ENCODE assay signal across 8 cellular contexts in the genomic region with DNA sequence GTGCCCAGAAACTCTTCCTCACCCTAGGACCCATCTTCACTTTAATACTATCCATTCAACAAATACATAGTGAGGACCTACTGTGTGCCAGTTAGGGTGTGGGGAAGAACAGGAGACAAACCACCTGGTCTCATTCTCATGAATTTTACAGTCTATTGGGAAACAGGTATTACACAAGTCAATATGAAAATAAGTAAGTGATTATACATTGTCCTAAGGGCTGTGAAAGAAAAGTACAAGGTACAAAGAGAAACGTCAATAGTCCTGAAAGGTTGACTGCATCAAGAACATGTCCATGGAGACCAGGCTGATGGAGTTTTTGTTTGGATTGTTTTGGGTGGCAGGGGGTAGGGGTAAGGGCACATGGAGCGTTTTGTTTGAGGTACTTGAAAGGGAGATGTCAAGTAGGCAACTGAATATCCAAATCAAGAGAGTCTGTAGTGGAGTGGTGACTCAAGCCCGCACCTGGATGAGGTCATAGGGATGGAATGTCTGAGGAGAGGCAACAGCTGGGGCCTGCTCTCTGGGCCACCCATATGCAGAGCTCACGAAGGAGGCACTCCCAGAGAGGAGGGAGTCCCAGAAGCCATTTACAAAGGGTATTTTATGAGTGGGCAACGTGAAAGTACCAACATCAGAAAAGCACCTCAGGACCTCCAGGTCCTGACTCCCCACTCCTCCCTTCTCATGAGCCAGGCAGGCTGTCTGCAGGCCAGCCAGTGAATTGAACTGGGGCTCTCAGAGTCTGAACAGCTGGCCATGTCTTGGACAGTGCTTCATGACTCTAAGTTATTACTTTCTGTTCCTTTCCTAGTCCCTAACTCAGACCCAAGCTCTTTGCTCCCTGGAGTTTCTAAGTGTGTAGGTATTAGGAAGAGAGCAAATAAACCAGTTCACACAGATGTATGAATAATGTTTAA.
DNase-seq lines count a peak whose midpoint lies in the region; ATAC-seq, FAIRE-seq and TF ChIP-seq lines count a peak whose summit lies in the region.

No MANE protein-coding gene starts in this region.

- H3K9me2 ChIP-seq in HCT116 (ENCODE audit: insufficient read depth): no peaks in the 10 kb centered on the region
- no peaks in the 10 kb centered on the region for H3K9me2 ChIP-seq in PC-9 (ENCODE audit: insufficient read depth)

- H3K4me3 ChIP-seq in HCT116 (replicated peaks in 1 of 2; ENCODE audit: low read depth in 1 of 2, low read length in 2 of 2): peak overlapping the region in 1 of 2 experiments; percentile 6; a peak in 1 of 4 replicates
- no peak overlapping the region for H3K4me3 ChIP-seq in PC-9
- no peak overlapping the region for H3K4me3 ChIP-seq in small intestine (ENCODE audit: low read depth in 1 of 2, low read length in 2 of 2)

- H3K27ac ChIP-seq in HCT116 (ENCODE audit: low read depth, low read length) (peak overlapping the region; percentile 42; the same call in 1 of the 2 replicates), PC-9 (peak overlapping the region; percentile 69), small intestine (ENCODE audit: low read depth in 1 of 2, low read length in 1 of 2) (peak overlapping the region; percentile 24 to 64)

- H3K9ac ChIP-seq in HCT116 (ENCODE audit: low read length): peak overlapping the region; percentile 37

- H4K20me1 ChIP-seq in HCT116 (ENCODE audit: insufficient read depth) (no peaks in the 10 kb centered on the region), PC-9 (ENCODE audit: insufficient read depth) (no peaks in the 10 kb centered on the region)

- no peak for FAIRE-seq in small intestine (lab: Jason Lieb, UNC)

- H2AFZ ChIP-seq in HCT116 (ENCODE audit: low read depth, low read length, poor library complexity, severe bottlenecking) (no peak overlapping the region), PC-9 (no peak overlapping the region)

- TF ChIP-seq CTCF in HCT116 (IDR thresholded peaks at IDR 0.05 in 2 of 3, conservative IDR thresholded peaks at IDR 0.05 in 1 of 3; ENCODE audit: borderline replicate concordance in 1 of 3, insufficient read depth in 1 of 3, low read depth in 2 of 3, low read length in 2 of 3) (no peak), PC-9 (conservative IDR thresholded peaks at IDR 0.05) (no peak), GM10248 (IDR thresholded peaks at IDR 0.05; ENCODE audit: control extremely low read depth, extremely low read depth, low read depth, missing control alignments) (no peak)

- H3K27me3 ChIP-seq in HCT116 (ENCODE audit: insufficient read depth, low read length): no peaks in the 10 kb centered on the region
- no peaks in the 10 kb centered on the region for H3K27me3 ChIP-seq in PC-9 (ENCODE audit: insufficient read depth, low read depth)
- H3K27me3 ChIP-seq in small intestine (ENCODE audit: control insufficient read depth in 2 of 2, insufficient read depth in 2 of 2, low read length in 2 of 2): no peaks in the 10 kb centered on the region

- H3K9me3 ChIP-seq in HCT116 (ENCODE audit: control insufficient read depth in 1 of 2, insufficient read depth in 1 of 2, low read depth in 1 of 2, low read length in 2 of 2): no peaks in the 10 kb centered on the region
- no peaks in the 10 kb centered on the region; the same call in 1 of the 2 replicates for H3K9me3 ChIP-seq in PC-9 (ENCODE audit: insufficient read depth, low read depth)
- no peaks in the 10 kb centered on the region for H3K9me3 ChIP-seq in small intestine (ENCODE audit: control insufficient read depth, low read depth)

- no peak for TF ChIP-seq RAD21 in HCT116 (IDR thresholded peaks at IDR 0.05; ENCODE audit: low read depth)

- POLR2A ChIA-PET in HCT116 (lab: Charles Lee): interaction anchor here (0.9 to 1.8 kb wide), 5 partner anchors 10 to 272 kb away, joined by 3 to 5 read pairs (median 4); a partner anchor contains a TSS
- POLR2A ChIA-PET in PC-9 (lab: Charles Lee; ENCODE audit: unreplicated experiment): interaction anchor here (0.6 to 1.3 kb wide), 9 partner anchors 15 to 480 kb away, joined by 3 to 12 read pairs (median 5); a partner anchor contains a TSS
- POLR2A ChIA-PET in GM10248 (lab: Yijun Ruan, JAX): no interaction called here

- DNase-seq in HCT116 (ENCODE audit: low read depth, low spot score) (peak; percentile 81), PC-9 (peak; percentile 86 to 91), islet precursor cell (peak; percentile 95), small intestine (peak; percentile 84), GM10248 (ENCODE audit: extremely low spot score) (no peak)

- ATAC-seq in HCT116 (peak; percentile 98), HG02938 (IDR thresholded peaks at IDR 0.05; ENCODE audit: unreplicated experiment) (no peak), HG02970 (IDR thresholded peaks at IDR 0.05; ENCODE audit: low FRiP score, unreplicated experiment) (no peak), HG02588 (IDR thresholded peaks at IDR 0.05; ENCODE audit: unreplicated experiment) (no peak)

- no TSS peak for BruUV-seq in HCT116 (replicated peaks; lab: Mats Ljungman, UMichigan)
- BruUV-seq in PC-9 (replicated peaks; lab: Mats Ljungman, UMichigan): TSS peak; percentile 97

- no peak for TF ChIP-seq POLR2A in HCT116 (IDR thresholded peaks at IDR 0.05; ENCODE audit: borderline replicate concordance, extremely low read depth, insufficient read depth, insufficient read length)

- RAD21 ChIA-PET in HCT116 (lab: Charles Lee; ENCODE audit: low non-redundant PET in 1 of 2, low total read pairs in 2 of 2, uncharacterized antibody in 2 of 2, unreplicated experiment in 2 of 2): no interaction called here

- CTCF ChIA-PET in HCT116 (lab: Charles Lee): interaction anchor here (0.9 kb wide), 1 partner anchor 13 kb away, joined by 3 read pairs; no protein-coding TSS in a partner anchor
- CTCF ChIA-PET in PC-9 (lab: Charles Lee): interaction anchor here (0.5 to 1.4 kb wide), 4 partner anchors 15 to 214 kb away, joined by 3 to 4 read pairs (median 3); no protein-coding TSS in a partner anchor
- CTCF ChIA-PET in GM10248 (lab: Yijun Ruan, JAX): interaction anchor here (1.0 to 2.2 kb wide), 7 partner anchors 8 to 295 kb away, joined by 3 to 8 read pairs (median 4); no protein-coding TSS in a partner anchor

- 13 to 55% (median 28%) methylated on average over 5 of the region's 5 CpGs for WGBS in small intestine, 3 donors

- peak overlapping the region; percentile 65 for H3K4me2 ChIP-seq in HCT116 (ENCODE audit: low read length)
- peak overlapping the region; percentile 26 for H3K4me2 ChIP-seq in PC-9

- H3K36me3 ChIP-seq in HCT116 (ENCODE audit: control insufficient read depth in 1 of 2, insufficient read depth in 2 of 2, low read length in 2 of 2) (no peaks in the 10 kb centered on the region), PC-9 (ENCODE audit: low read depth) (peaks cover 78% of the 10 kb centered on the region), small intestine (ENCODE audit: control insufficient read depth in 2 of 2, insufficient read depth in 2 of 2, low read length in 2 of 2) (no peaks in the 10 kb centered on the region)

- intact Hi-C loops in HCT116 (cut with micrococcal nuclease): no loop called here
- intact Hi-C loops in PC-9 (cut with micrococcal nuclease; ENCODE audit: unreplicated experiment): loop anchor here (1.0 kb wide), 1 partner anchor 55 kb away; no protein-coding TSS in a partner anchor

- H3K4me1 ChIP-seq in HCT116 (ENCODE audit: control insufficient read depth in 1 of 2, insufficient read depth in 2 of 2, low read length in 2 of 2) (peaks cover 48 to 53% of the 10 kb centered on the region in 2 experiments), PC-9 (replicated peaks; ENCODE audit: insufficient read depth) (peaks cover 52% of the 10 kb centered on the region), small intestine (ENCODE audit: control insufficient read depth in 2 of 2, insufficient read depth in 1 of 2, low read depth in 1 of 2, low read length in 1 of 2) (peaks cover 2 to 13% of the 10 kb centered on the region in 2 donors)

- H3F3A ChIP-seq in PC-9 (ENCODE audit: insufficient read depth, low read depth): peaks cover 45% of the 10 kb centered on the region

- H3K79me2 ChIP-seq in HCT116 (ENCODE audit: insufficient read depth, low read length) (no peaks in the 10 kb centered on the region), PC-9 (ENCODE audit: low read depth) (peaks cover 11% of the 10 kb centered on the region; the same call in 1 of the 2 replicates)

TF ChIP-seq in HCT116, 20 proteins besides CTCF, POLR2A, EP300 and RAD21 (continues in another document):
- peak; percentile 85 for TF ChIP-seq FOSL1 (IDR thresholded peaks at IDR 0.05; ENCODE audit: low read depth)
- TF ChIP-seq ZNF274 (IDR thresholded peaks at IDR 0.05; ENCODE audit: low read depth, low read length): no peak
- TF ChIP-seq, protein P1, sequence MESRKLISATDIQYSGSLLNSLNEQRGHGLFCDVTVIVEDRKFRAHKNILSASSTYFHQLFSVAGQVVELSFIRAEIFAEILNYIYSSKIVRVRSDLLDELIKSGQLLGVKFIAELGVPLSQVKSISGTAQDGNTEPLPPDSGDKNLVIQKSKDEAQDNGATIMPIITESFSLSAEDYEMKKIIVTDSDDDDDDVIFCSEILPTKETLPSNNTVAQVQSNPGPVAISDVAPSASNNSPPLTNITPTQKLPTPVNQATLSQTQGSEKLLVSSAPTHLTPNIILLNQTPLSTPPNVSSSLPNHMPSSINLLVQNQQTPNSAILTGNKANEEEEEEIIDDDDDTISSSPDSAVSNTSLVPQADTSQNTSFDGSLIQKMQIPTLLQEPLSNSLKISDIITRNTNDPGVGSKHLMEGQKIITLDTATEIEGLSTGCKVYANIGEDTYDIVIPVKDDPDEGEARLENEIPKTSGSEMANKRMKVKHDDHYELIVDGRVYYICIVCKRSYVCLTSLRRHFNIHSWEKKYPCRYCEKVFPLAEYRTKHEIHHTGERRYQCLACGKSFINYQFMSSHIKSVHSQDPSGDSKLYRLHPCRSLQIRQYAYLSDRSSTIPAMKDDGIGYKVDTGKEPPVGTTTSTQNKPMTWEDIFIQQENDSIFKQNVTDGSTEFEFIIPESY (IDR thresholded peaks at IDR 0.05; ENCODE audit: extremely low read depth, insufficient replicate concordance, low read length): no peak
- TF ChIP-seq CEBPB (IDR thresholded peaks at IDR 0.05; ENCODE audit: low read depth): 0 out of 2 replicates have a peak, but pooled peaks have one; percentile 48
- no peak; the same call in 1 of the 2 replicates for TF ChIP-seq ZFX (IDR thresholded peaks at IDR 0.05)
- TF ChIP-seq, protein P2, sequence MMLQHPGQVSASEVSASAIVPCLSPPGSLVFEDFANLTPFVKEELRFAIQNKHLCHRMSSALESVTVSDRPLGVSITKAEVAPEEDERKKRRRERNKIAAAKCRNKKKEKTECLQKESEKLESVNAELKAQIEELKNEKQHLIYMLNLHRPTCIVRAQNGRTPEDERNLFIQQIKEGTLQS (IDR thresholded peaks at IDR 0.05): peak; percentile 85
